1 cellular context compared by ENCODE assay signal in genomic region chr20:51801220-51801991, GRCh38.
TF ChIP-seq lines count a peak whose summit lies in the region.

No MANE protein-coding gene starts in this region.

TF ChIP-seq in HepG2, 621 proteins besides CTCF, POLR2A, EP300 and RAD21 (continues in another document):
- 0 out of 2 replicates have a peak, but pooled peaks have one; percentile 12 for TF ChIP-seq SETDB1 (CRISPR knock-in tag; IDR thresholded peaks at IDR 0.05; ENCODE audit: borderline replicate concordance)
- no peak for TF ChIP-seq ETS1 (CRISPR knock-in tag; IDR thresholded peaks at IDR 0.05)
- peak; percentile 76; the same call in 1 of the 2 replicates for TF ChIP-seq ZNF790 (CRISPR knock-in tag; IDR thresholded peaks at IDR 0.05; ENCODE audit: borderline replicate concordance)
- TF ChIP-seq ZFP91 (CRISPR knock-in tag; IDR thresholded peaks at IDR 0.05; ENCODE audit: borderline replicate concordance): peak; percentile 38; the same call in 1 of the 2 replicates
- TF ChIP-seq ARNT2 (CRISPR knock-in tag; IDR thresholded peaks at IDR 0.05; ENCODE audit: low read depth): no peak
- 0 out of 2 replicates have a peak, but pooled peaks have one; percentile 21 for TF ChIP-seq TFDP1 (CRISPR knock-in tag; IDR thresholded peaks at IDR 0.05; ENCODE audit: borderline replicate concordance)
- no peak for TF ChIP-seq SALL2 (CRISPR knock-in tag; IDR thresholded peaks at IDR 0.05)
- TF ChIP-seq ZBTB10 (CRISPR knock-in tag; IDR thresholded peaks at IDR 0.05; ENCODE audit: borderline replicate concordance): 0 out of 2 replicates have a peak, but pooled peaks have one; percentile 5
- TF ChIP-seq ARNT (IDR thresholded peaks at IDR 0.05): no peak
- TF ChIP-seq ZBTB42 (CRISPR knock-in tag; IDR thresholded peaks at IDR 0.05): 0 out of 2 replicates have a peak, but pooled peaks have one; percentile 45
- TF ChIP-seq HNRNPLL (IDR thresholded peaks at IDR 0.05; ENCODE audit: low read depth, low read length, poor library complexity, severe bottlenecking): peak; percentile 59
- TF ChIP-seq SOX5 (CRISPR knock-in tag; IDR thresholded peaks at IDR 0.05; ENCODE audit: borderline replicate concordance): no peak
- no peak for TF ChIP-seq SYNCRIP (IDR thresholded peaks at IDR 0.05; ENCODE audit: insufficient read depth, low read depth, low read length)
- TF ChIP-seq TBL1XR1 (IDR thresholded peaks at IDR 0.05; ENCODE audit: borderline replicate concordance, low read length, partially characterized antibody): no peak
- 0 out of 2 replicates have a peak, but pooled peaks have one; percentile 7 for TF ChIP-seq RARA (CRISPR knock-in tag; IDR thresholded peaks at IDR 0.05)
- no peak for TF ChIP-seq GTF2F1 (IDR thresholded peaks at IDR 0.05; ENCODE audit: low read length)
- no peak for TF ChIP-seq ZNF331 (CRISPR knock-in tag; IDR thresholded peaks at IDR 0.05)
- TF ChIP-seq ZNF20 (CRISPR knock-in tag; IDR thresholded peaks at IDR 0.05): 0 out of 2 replicates have a peak, but pooled peaks have one; percentile 24
- no peak for TF ChIP-seq HOXA7 (CRISPR knock-in tag; IDR thresholded peaks at IDR 0.05)
- TF ChIP-seq RFXAP (CRISPR knock-in tag; IDR thresholded peaks at IDR 0.05; ENCODE audit: borderline replicate concordance): 0 out of 2 replicates have a peak, but pooled peaks have one; percentile 27
- TF ChIP-seq HINFP (CRISPR knock-in tag; IDR thresholded peaks at IDR 0.05; ENCODE audit: low read depth): no peak
- TF ChIP-seq ATF2 (CRISPR knock-in tag; IDR thresholded peaks at IDR 0.05): no peak
- TF ChIP-seq MXD4 (CRISPR knock-in tag; IDR thresholded peaks at IDR 0.05): no peak
- peak; percentile 27; the same call in 1 of the 2 replicates for TF ChIP-seq GFI1 (CRISPR knock-in tag; IDR thresholded peaks at IDR 0.05; ENCODE audit: borderline replicate concordance)
- TF ChIP-seq GATAD2A (CRISPR knock-in tag; IDR thresholded peaks at IDR 0.05): 0 out of 2 replicates have a peak, but pooled peaks have one; percentile 16
- no peak for TF ChIP-seq ZNF883 (CRISPR knock-in tag; IDR thresholded peaks at IDR 0.05; ENCODE audit: not compliant biosample characterization)
- TF ChIP-seq ZMAT3 (CRISPR knock-in tag; conservative IDR thresholded peaks at IDR 0.05): 0 out of 2 replicates have a peak, but pooled peaks have one; percentile 48
- TF ChIP-seq ZNF337 (CRISPR knock-in tag; IDR thresholded peaks at IDR 0.05; ENCODE audit: borderline replicate concordance, low read depth): no peak
- TF ChIP-seq HNF1B (CRISPR knock-in tag; IDR thresholded peaks at IDR 0.05): peak; percentile 49
- no peak for TF ChIP-seq ZSCAN30 (CRISPR knock-in tag; IDR thresholded peaks at IDR 0.05)
- TF ChIP-seq IRF2 (CRISPR knock-in tag; IDR thresholded peaks at IDR 0.05): no peak
- TF ChIP-seq PPARG (CRISPR knock-in tag; conservative IDR thresholded peaks at IDR 0.05): no peak
- no peak for TF ChIP-seq ZBED4 (CRISPR knock-in tag; IDR thresholded peaks at IDR 0.05; ENCODE audit: borderline replicate concordance)
- no peak for TF ChIP-seq USF2 (IDR thresholded peaks at IDR 0.05; ENCODE audit: low read depth, low read length)
- TF ChIP-seq USF2 (CRISPR knock-in tag; IDR thresholded peaks at IDR 0.05; ENCODE audit: borderline replicate concordance): no peak
- 0 out of 2 replicates have a peak, but pooled peaks have one; percentile 17 for TF ChIP-seq ZNF605 (CRISPR knock-in tag; IDR thresholded peaks at IDR 0.05)
- TF ChIP-seq ZNF383 (CRISPR knock-in tag; IDR thresholded peaks at IDR 0.05; ENCODE audit: borderline replicate concordance): no peak
- TF ChIP-seq MTERF4 (CRISPR knock-in tag; IDR thresholded peaks at IDR 0.05): peak; percentile 80; the same call in 1 of the 2 replicates
- TF ChIP-seq THYN1 (CRISPR knock-in tag; IDR thresholded peaks at IDR 0.05; ENCODE audit: borderline replicate concordance, low read depth): no peak
- TF ChIP-seq ARHGAP35 (CRISPR knock-in tag; IDR thresholded peaks at IDR 0.05; ENCODE audit: borderline replicate concordance): 0 out of 2 replicates have a peak, but pooled peaks have one; percentile 35
- peak; percentile 48; the same call in 1 of the 2 replicates for TF ChIP-seq GABPB1 (CRISPR knock-in tag; IDR thresholded peaks at IDR 0.05)
- no peak for TF ChIP-seq PAWR (CRISPR knock-in tag; IDR thresholded peaks at IDR 0.05; ENCODE audit: borderline replicate concordance)
- TF ChIP-seq XBP1 (CRISPR knock-in tag; IDR thresholded peaks at IDR 0.05): no peak
- peak; percentile 78; the same call in 1 of the 2 replicates for TF ChIP-seq ZNF136 (CRISPR knock-in tag; IDR thresholded peaks at IDR 0.05; ENCODE audit: low read depth)
- TF ChIP-seq NR2F2 (IDR thresholded peaks at IDR 0.05; ENCODE audit: borderline replicate concordance, low read depth): no peak
